In genomic region chr3:100269410-100270217, GRCh38 we compare ENCODE assay signal across 11 cellular contexts. TPM values are rescaled to one million over a fixed set of nuclear protein-coding genes. Genes with fewer than 3 reads are reported as not detected.
DNase-seq lines count a peak whose midpoint lies in the region; FAIRE-seq and TF ChIP-seq lines count a peak whose summit lies in the region.
"Had no signal": no experiment of that assay in that cellular context is flagged by ENCODE, and none has a peak within 500 bp of the region (broad histone marks: within the 10 kb centered on the region; RNA-seq: fewer than 3 reads in every experiment).

No MANE protein-coding gene starts in this region.

- no peak overlapping the region for H3K4me3 Mint-ChIP-seq in T-helper 2 cell treated with Interferon-gamma antibody and Interleukin-4, amounts not matched to agents 5 μg/mL and 100 μg/mL, for 36 hours

- peaks cover 4% of the 10 kb centered on the region for H3K4me1 Mint-ChIP-seq in T-helper 2 cell treated with Interferon-gamma antibody and Interleukin-4, amounts not matched to agents 5 μg/mL and 100 μg/mL, for 36 hours (ENCODE audit: low read depth)

- FAIRE-seq in RCC 7860 (lab: Jason Lieb, UNC) = peak; percentile 98

- H3K27me3 Mint-ChIP-seq in T-helper 2 cell treated with Interferon-gamma antibody and Interleukin-4, amounts not matched to agents 5 μg/mL and 100 μg/mL, for 36 hours (ENCODE audit: low read depth) = no peaks in the 10 kb centered on the region

- no peaks in the 10 kb centered on the region for H3K27me3 ChIP-seq in subcutaneous abdominal adipose tissue (ENCODE audit: control insufficient read depth in 5 of 5, insufficient read depth in 4 of 5, low read length in 5 of 5)
- H3K27me3 ChIP-seq: thyroid gland had no signal

- H3K9me3 Mint-ChIP-seq in T-helper 2 cell treated with Interferon-gamma antibody and Interleukin-4, amounts not matched to agents 5 μg/mL and 100 μg/mL, for 36 hours = no peaks in the 10 kb centered on the region

- peak overlapping the region; percentile 85 for H3K27ac ChIP-seq in subcutaneous abdominal adipose tissue (ENCODE audit: low read depth, low read length)
- H3K27ac ChIP-seq: parathyroid adenoma, thyroid gland had no signal

- no peaks in the 10 kb centered on the region for H3K36me3 ChIP-seq in subcutaneous abdominal adipose tissue (ENCODE audit: control insufficient read depth in 5 of 5, insufficient read depth in 5 of 5, low read length in 5 of 5)
- H3K36me3 ChIP-seq: thyroid gland had no signal

- H3K9ac ChIP-seq in subcutaneous abdominal adipose tissue (ENCODE audit: low read length in 5 of 5) = peak overlapping the region in 3 of 5 donors; percentile 3 to 29 (median 13)
- H3K9ac ChIP-seq: parathyroid adenoma had no signal

- H3K27ac Mint-ChIP-seq in T-helper 2 cell treated with Interferon-gamma antibody and Interleukin-4, amounts not matched to agents 5 μg/mL and 100 μg/mL, for 36 hours = no peak overlapping the region

- no peak for TF ChIP-seq CTCF in epithelial cell of proximal tubule (conservative IDR thresholded peaks at IDR 0.05; ENCODE audit: low read depth, low read length)

- peaks cover 0 to 46% (median 23%) of the 10 kb centered on the region in 5 donors for H3K4me1 ChIP-seq in subcutaneous abdominal adipose tissue (ENCODE audit: control insufficient read depth in 5 of 5, insufficient read depth in 5 of 5, low read length in 5 of 5)
- H3K4me1 ChIP-seq: parathyroid adenoma had no signal

- peak; percentile 42 for DNase-seq in stimulated activated CD4-positive, alpha-beta T cell treated with anti-CD3 and anti-CD28 coated beads, Interleukin-15, amount 100 ng/mL, for 24 hours
- no peak for DNase-seq in stimulated activated CD4-positive, alpha-beta T cell treated with anti-CD3 and anti-CD28 coated beads, Interleukin-4, amount 100 ng/mL, for 1 hour
- DNase-seq in RCC 7860 (ENCODE audit: low spot score) = peak; percentile 92
- peak; percentile 96 for DNase-seq in epithelial cell of proximal tubule (ENCODE audit: low read depth)
- DNase-seq in NCI-H1694 treated with DMSO at 0.1 percent for 48 hours (lab: John Stamatoyannopoulos, UW) = no peak
- DNase-seq in occipital lobe (lab: John Stamatoyannopoulos, UW) = no peak
- DNase-seq in T-helper 2 cell treated with Interferon-gamma antibody and Interleukin-4, amounts not matched to agents 5 μg/mL and 100 μg/mL, for 36 hours (ENCODE audit: low spot score) = no peak
- DNase-seq: DMS153, thyroid gland had no signal

- H3K9me3 ChIP-seq in subcutaneous abdominal adipose tissue (ENCODE audit: control insufficient read depth in 5 of 5, low read length in 5 of 5) = no peaks in the 10 kb centered on the region
- H3K9me3 ChIP-seq: thyroid gland had no signal

- H3K36me3 Mint-ChIP-seq in T-helper 2 cell treated with Interferon-gamma antibody and Interleukin-4, amounts not matched to agents 5 μg/mL and 100 μg/mL, for 36 hours (ENCODE audit: low read depth) = no peaks in the 10 kb centered on the region

- H3K4me3 ChIP-seq in epithelial cell of proximal tubule (ENCODE audit: low read depth, low read length) = no peak overlapping the region
- H3K4me3 ChIP-seq in subcutaneous abdominal adipose tissue (ENCODE audit: low read depth in 1 of 5, low read length in 5 of 5) = no peak overlapping the region
- H3K4me3 ChIP-seq: thyroid gland had no signal

RNA-seq across cellular contexts. Expression of gene TBC1D23, which starts 8.8 kb away (rescaled TPM):
- total RNA-seq in epithelial cell of proximal tubule (22.1 and 24.3 TPM in 2 replicates), occipital lobe (73.5 TPM)

Comparison
In these comparisons a context has a peak if more than half of its experiments do, and no peak if none do; other contexts are left out.
1. DNase-seq: peak in stimulated activated CD4-positive, alpha-beta T cell treated with anti-CD3 and anti-CD28 coated beads, Interleukin-15, amount 100 ng/mL, for 24 hours (single experiment), RCC 7860 (single experiment) and epithelial cell of proximal tubule (single experiment); none in stimulated activated CD4-positive, alpha-beta T cell treated with anti-CD3 and anti-CD28 coated beads, Interleukin-4, amount 100 ng/mL, for 1 hour (single experiment), NCI-H1694 treated with DMSO at 0.1 percent for 48 hours (single experiment), occipital lobe (single experiment) and T-helper 2 cell treated with Interferon-gamma antibody and Interleukin-4, amounts not matched to agents 5 μg/mL and 100 μg/mL, for 36 hours (single experiment).